Comparison of ENCODE assay signal across 14 cellular contexts in the genomic region with DNA sequence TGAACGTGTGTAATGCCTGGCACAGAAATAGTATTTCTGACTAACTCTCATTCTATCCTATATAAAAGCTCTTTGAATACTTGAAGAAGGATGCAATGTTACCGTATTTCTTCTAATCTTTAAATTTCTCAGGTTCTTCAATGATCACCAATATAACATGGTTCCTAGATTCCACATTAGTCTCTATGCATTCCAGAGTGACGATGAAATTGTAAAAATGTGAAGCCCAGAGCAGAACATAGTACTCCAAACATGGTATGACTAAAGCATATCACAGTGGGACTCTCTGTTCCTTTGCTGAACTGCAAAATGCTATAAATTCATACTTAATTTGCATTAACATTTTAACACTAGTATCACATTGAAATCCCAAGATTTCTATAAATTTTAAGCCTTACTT.
"Had no signal": no experiment of that assay in that cellular context is flagged by ENCODE, and none has a peak within 500 bp of the region (broad histone marks: within the 10 kb centered on the region; RNA-seq: fewer than 3 reads in every experiment).

No MANE protein-coding gene starts in this region.

- H3K4me3 ChIP-seq: coronary artery, lung, tibial nerve had no signal

- H3K27me3 ChIP-seq: tibial nerve had no signal

- DNase-seq: activated CD4-positive, alpha-beta T cell treated with anti-CD3 and anti-CD28 coated beads, Interleukin-2, amount 50 U/mL, for 4 hours; activated CD4-positive, CD25-positive, alpha-beta regulatory T cell treated with anti-CD3 and anti-CD28 coated beads, Interleukin-2, amount 50 U/mL, for 72 hours; activated effector memory CD4-positive, alpha-beta T cell treated with anti-CD3 and anti-CD28 coated beads, Interleukin-2, amount 50 U/mL, for 16 hours; activated T-cell treated with anti-CD3 and anti-CD28 coated beads, Interleukin-2, amount 50 U/mL, for 24 hours; effector CD4-positive, alpha-beta T cell; left colon; natural killer cell; right cardiac atrium; T-helper 9 cell had no signal

- H3K9me3 ChIP-seq: tibial nerve had no signal

- ATAC-seq: activated naive CD4-positive, alpha-beta T cell treated with anti-CD3 and anti-CD28 coated beads, Interleukin-2, amount 50 U/mL, for 72 hours; left colon; natural killer cell; right cardiac atrium; stimulated activated effector memory CD8-positive, alpha-beta T cell treated with anti-CD3 and anti-CD28 coated beads, Interleukin-12 subunit alpha, Interleukin-12 subunit beta, amount 100 ng/mL, for 72 hours had no signal

- H3K36me3 ChIP-seq: tibial nerve had no signal

- H3K27ac ChIP-seq: coronary artery, tibial nerve had no signal

- H3K4me1 ChIP-seq: tibial nerve had no signal
